In genomic region chr1:162565460-162565859, GRCh38 we compare ENCODE assay signal across 27 cellular contexts. TPM values are rescaled to one million over a fixed set of nuclear protein-coding genes. Genes with fewer than 3 reads are reported as not detected.
A peak's percentile ranks its signal among the peaks of the same experiment; 100 is the strongest.
DNase-seq lines count a peak whose midpoint lies in the region; ATAC-seq, FAIRE-seq and TF ChIP-seq lines count a peak whose summit lies in the region.
"Had no signal": no experiment of that assay in that cellular context is flagged by ENCODE, and none has a peak within 500 bp of the region (broad histone marks: within the 10 kb centered on the region; RNA-seq: fewer than 3 reads in every experiment).

No MANE protein-coding gene starts in this region.

- ATAC-seq in GM18520 (IDR thresholded peaks at IDR 0.05; ENCODE audit: unreplicated experiment): peak; percentile 32
- ATAC-seq in HG03442 (IDR thresholded peaks at IDR 0.05; ENCODE audit: unreplicated experiment): peak; percentile 20
- ATAC-seq in natural killer cell treated with Interleukin-12 subunit alpha and Interleukin-12 subunit beta and Interleukin-15 and Interleukin-18, amount 100 ng/mL, for 72 hours: peak in 1 of 2 donors; percentile 25
- ATAC-seq in GM21786 (IDR thresholded peaks at IDR 0.05; ENCODE audit: unreplicated experiment): no peak
- ATAC-seq: body of pancreas; lower lobe of right lung; stimulated activated naive CD8-positive, alpha-beta T cell treated with anti-CD3 and anti-CD28 coated beads, Interleukin-15, Interleukin-2, amounts not matched to agents 100 U/mL and 50 U/mL, for 24 hours had no signal

- CTCF ChIA-PET in SK-N-SH (lab: Yijun Ruan, JAX): interaction anchor here (0.7 to 1.4 kb wide), 5 partner anchors 9 to 235 kb away, joined by 3 read pairs; no protein-coding TSS in a partner anchor

- H3K9me3 Mint-ChIP-seq in astrocyte (ENCODE audit: unreplicated experiment): no peaks in the 10 kb centered on the region
- no peaks in the 10 kb centered on the region for H3K9me3 Mint-ChIP-seq in natural killer cell treated with Interleukin-12 subunit alpha and Interleukin-12 subunit beta and Interleukin-15 and Interleukin-18, amount 100 ng/mL, for 72 hours
- H3K9me3 Mint-ChIP-seq: activated naive CD8-positive, alpha-beta T cell treated with anti-CD3 and anti-CD28 coated beads for 36 hours; activated T-helper 2 cell treated with anti-CD3 and anti-CD28 coated beads, Interferon-gamma antibody, Interleukin-2, Interleukin-4, amounts not matched to agents 10 μg/mL and 5 μg/mL and 100 μg/mL, durations not matched to agents 14 hours and 24 hours and 36 hours; CD4-positive, alpha-beta memory T cell had no signal

- H3K36me3 Mint-ChIP-seq in astrocyte (ENCODE audit: low read depth, unreplicated experiment): peaks cover 18% of the 10 kb centered on the region
- peaks cover 25% of the 10 kb centered on the region for H3K36me3 Mint-ChIP-seq in natural killer cell treated with Interleukin-12 subunit alpha and Interleukin-12 subunit beta and Interleukin-15 and Interleukin-18, amount 100 ng/mL, for 72 hours

- peaks cover 21% of the 10 kb centered on the region for H3K4me1 ChIP-seq in astrocyte (ENCODE audit: insufficient read depth, low read length)
- peaks cover 6 to 9% of the 10 kb centered on the region in 2 experiments; a peak in 3 of 4 replicates for H3K4me1 ChIP-seq in SK-N-SH (ENCODE audit: control insufficient read depth in 1 of 2, insufficient read depth in 2 of 2, low read depth in 1 of 2, low read length in 1 of 2)

- H3K4me1 Mint-ChIP-seq in astrocyte (ENCODE audit: low read depth, unreplicated experiment): peaks cover 26% of the 10 kb centered on the region
- H3K4me1 Mint-ChIP-seq in natural killer cell treated with Interleukin-12 subunit alpha and Interleukin-12 subunit beta and Interleukin-15 and Interleukin-18, amount 100 ng/mL, for 72 hours (ENCODE audit: low read depth in 2 of 2): peaks cover 36 to 65% of the 10 kb centered on the region in 2 donors

- H3K27ac ChIP-seq in astrocyte (ENCODE audit: low read depth, low read length) (no peak overlapping the region), SK-N-SH (ENCODE audit: low read depth in 2 of 2, low read length in 1 of 2) (no peak overlapping the region)
- H3K27ac ChIP-seq: esophagus squamous epithelium, lower lobe of right lung, RWPE1, thyroid gland had no signal

- no peaks in the 10 kb centered on the region for H3K27me3 ChIP-seq in astrocyte (ENCODE audit: insufficient read depth, low read length)
- H3K27me3 ChIP-seq in SK-N-SH (ENCODE audit: insufficient read depth): no peaks in the 10 kb centered on the region
- H3K27me3 ChIP-seq: body of pancreas, esophagus squamous epithelium, thyroid gland had no signal

- peak overlapping the region; percentile 90 for H3K4me2 ChIP-seq in astrocyte (ENCODE audit: low read length)
- no peak overlapping the region for H3K4me2 ChIP-seq in SK-N-SH

- TF ChIP-seq RAD21 in SK-N-SH (IDR thresholded peaks at IDR 0.05; ENCODE audit: low read length): no peak

- H3K9me3 ChIP-seq in astrocyte (ENCODE audit: insufficient read depth, low read depth, low read length): no peaks in the 10 kb centered on the region
- H3K9me3 ChIP-seq in SK-N-SH: no peaks in the 10 kb centered on the region
- H3K9me3 ChIP-seq: body of pancreas, esophagus squamous epithelium, HAP-1, lower lobe of right lung, thyroid gland had no signal

- no peak overlapping the region for H3K4me3 Mint-ChIP-seq in astrocyte (ENCODE audit: unreplicated experiment)
- peak overlapping the region; percentile 23 for H3K4me3 Mint-ChIP-seq in natural killer cell treated with Interleukin-12 subunit alpha and Interleukin-12 subunit beta and Interleukin-15 and Interleukin-18, amount 100 ng/mL, for 72 hours
- H3K4me3 Mint-ChIP-seq: activated naive CD8-positive, alpha-beta T cell treated with anti-CD3 and anti-CD28 coated beads for 36 hours; CD4-positive, alpha-beta memory T cell had no signal

- H2AFZ ChIP-seq in astrocyte (ENCODE audit: low read depth, low read length) (no peak overlapping the region), SK-N-SH (ENCODE audit: low read depth) (no peak overlapping the region)

- H3K79me2 ChIP-seq in astrocyte (ENCODE audit: insufficient read depth, low read length) (peaks cover 88% of the 10 kb centered on the region), SK-N-SH (ENCODE audit: insufficient read depth) (peaks cover 90% of the 10 kb centered on the region)

- TF ChIP-seq CTCF in astrocyte (IDR thresholded peaks at IDR 0.05; ENCODE audit: insufficient read depth, low read depth, low read length) (no peak), SK-N-SH (IDR thresholded peaks at IDR 0.05) (no peak)

- H3K9ac ChIP-seq in astrocyte (ENCODE audit: low read length): no peak overlapping the region
- H3K9ac ChIP-seq in SK-N-SH: no peak overlapping the region

- TF ChIP-seq EP300 in SK-N-SH (IDR thresholded peaks at IDR 0.05; ENCODE audit: borderline replicate concordance in 1 of 2, low read depth in 1 of 2, low read length in 1 of 2): no peak

- DNase-seq in astrocyte (ENCODE audit: low read depth) (no peak), HuH-7.5 (ENCODE audit: low spot score) (no peak), SK-N-SH (no peak)
- DNase-seq in natural killer cell treated with Interleukin-12 subunit alpha and Interleukin-12 subunit beta and Interleukin-15 and Interleukin-18, amount 100 ng/mL, for 72 hours (ENCODE audit: low spot score): peak; percentile 62
- DNase-seq: activated CD8-positive, alpha-beta memory T cell treated with anti-CD3 and anti-CD28 coated beads, Interleukin-2, amount 50 U/mL, for 48 hours; activated naive CD8-positive, alpha-beta T cell treated with anti-CD3 and anti-CD28 coated beads for 36 hours; body of pancreas; CD4-positive, alpha-beta memory T cell; DMS153; esophagus squamous epithelium; GDM1; kidney; lower lobe of right lung; NCI-H1417 treated with DMSO at 0.1 percent for 48 hours; NCI-H446 treated with DMSO at 0.1 percent for 48 hours; nucleus accumbens; retina; stimulated activated CD4-positive, alpha-beta T cell treated with anti-CD3 and anti-CD28 coated beads, Interleukin-4, amount 100 ng/mL, for 24 hours; stimulated activated naive CD8-positive, alpha-beta T cell treated with anti-CD3 and anti-CD28 coated beads, Interleukin-15, Interleukin-2, amounts not matched to agents 100 U/mL and 50 U/mL, for 24 hours; T-helper 9 cell; thyroid gland had no signal

- H3K36me3 ChIP-seq in astrocyte (ENCODE audit: insufficient read depth, low read length) (peaks cover 34% of the 10 kb centered on the region), SK-N-SH (replicated peaks in 1 of 2; ENCODE audit: control insufficient read depth in 1 of 2, insufficient read depth in 2 of 2, low read length in 1 of 2) (peaks cover 19 to 41% of the 10 kb centered on the region in 2 experiments)

- FAIRE-seq in astrocyte (lab: Jason Lieb, UNC): no peak
- FAIRE-seq: kidney had no signal

- POLR2A ChIA-PET in SK-N-SH (lab: Yijun Ruan, JAX): no interaction called here

- H3F3A ChIP-seq in SK-N-SH (replicated peaks; ENCODE audit: insufficient read depth): no peaks in the 10 kb centered on the region

- H3K4me3 ChIP-seq in astrocyte (ENCODE audit: insufficient read depth, low read depth, low read length) (no peak overlapping the region), SK-N-SH (ENCODE audit: low read depth in 2 of 2, low read length in 1 of 2) (no peak overlapping the region)
- H3K4me3 ChIP-seq: body of pancreas, HAP-1, lower lobe of right lung, thyroid gland had no signal

- no peaks in the 10 kb centered on the region for H3K27me3 Mint-ChIP-seq in astrocyte (ENCODE audit: low read depth, unreplicated experiment)
- H3K27me3 Mint-ChIP-seq in natural killer cell treated with Interleukin-12 subunit alpha and Interleukin-12 subunit beta and Interleukin-15 and Interleukin-18, amount 100 ng/mL, for 72 hours: no peaks in the 10 kb centered on the region
- H3K27me3 Mint-ChIP-seq: activated naive CD8-positive, alpha-beta T cell treated with anti-CD3 and anti-CD28 coated beads for 36 hours; CD4-positive, alpha-beta memory T cell had no signal

- H3K27ac Mint-ChIP-seq in astrocyte (ENCODE audit: unreplicated experiment): no peak overlapping the region
- peak overlapping the region; percentile 3 to 12 for H3K27ac Mint-ChIP-seq in natural killer cell treated with Interleukin-12 subunit alpha and Interleukin-12 subunit beta and Interleukin-15 and Interleukin-18, amount 100 ng/mL, for 72 hours
- H3K27ac Mint-ChIP-seq: activated naive CD8-positive, alpha-beta T cell treated with anti-CD3 and anti-CD28 coated beads for 36 hours had no signal

- H4K20me1 ChIP-seq in astrocyte (ENCODE audit: insufficient read depth, low read length) (peaks cover 80% of the 10 kb centered on the region), SK-N-SH (ENCODE audit: insufficient read depth) (peaks cover 20% of the 10 kb centered on the region)

- H3K9me2 ChIP-seq in SK-N-SH: no peaks in the 10 kb centered on the region

TF ChIP-seq in SK-N-SH, 30 proteins besides CTCF, POLR2A, EP300 and RAD21:
- TF ChIP-seq JUND (IDR thresholded peaks at IDR 0.05) (no peak), TCF12 (IDR thresholded peaks at IDR 0.05) (no peak), GATA2 (CRISPR knock-in tag; IDR thresholded peaks at IDR 0.05) (no peak), RXRA (IDR thresholded peaks at IDR 0.05; ENCODE audit: borderline replicate concordance, low read depth) (no peak), FOSL2 (IDR thresholded peaks at IDR 0.05; ENCODE audit: borderline replicate concordance, low read depth) (no peak), ZBTB33 (IDR thresholded peaks at IDR 0.05; ENCODE audit: borderline replicate concordance, low read depth) (no peak)

RNA-seq across cellular contexts. Expression of gene UAP1, which starts 3.9 kb away (rescaled TPM):
- 88.8 and 103 TPM in 2 replicates for total RNA-seq in astrocyte
- total RNA-seq in natural killer cell treated with Interleukin-12 subunit alpha and Interleukin-12 subunit beta and Interleukin-15 and Interleukin-18, amount 100 ng/mL, for 72 hours: 10 to 100 TPM; 24.3 to 40.8 TPM
- 32.3 and 44.1 TPM in 2 replicates for polyA plus RNA-seq in SK-N-SH (2012; rRNA removed)
- 49.8 and 58.0 TPM in 2 replicates for polyA plus RNA-seq in SK-N-SH (2012; cell fraction: cytosol; rRNA removed)
- 18.0 and 38.7 TPM in 2 replicates for polyA plus RNA-seq in SK-N-SH (2012; cell fraction: nucleus; rRNA removed)
